Comparison of ENCODE assay signal across 37 cellular contexts in the genomic region with DNA sequence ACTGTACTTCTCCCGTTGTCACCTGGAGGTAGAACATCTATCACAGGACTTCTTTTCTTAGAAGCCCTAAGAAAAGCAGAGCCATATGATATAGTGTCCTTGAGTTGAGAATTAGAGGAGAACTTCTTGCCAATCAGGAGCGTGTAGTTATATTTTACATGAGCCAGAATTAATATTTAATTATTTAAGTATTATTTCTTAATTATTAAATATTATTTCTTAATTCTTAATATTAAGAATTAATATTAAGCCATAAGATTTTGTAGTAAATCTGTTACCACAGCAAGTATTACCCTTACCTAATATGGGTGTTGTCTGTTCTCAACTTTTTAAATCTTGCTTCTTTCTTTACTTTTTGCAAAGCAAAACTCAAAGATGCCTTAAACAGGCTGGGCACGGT. TPM values are rescaled to one million over a fixed set of nuclear protein-coding genes. Genes with fewer than 3 reads are reported as not detected.
"Had no signal": no experiment of that assay in that cellular context is flagged by ENCODE, and none has a peak within 500 bp of the region (broad histone marks: within the 10 kb centered on the region; RNA-seq: fewer than 3 reads in every experiment).

No MANE protein-coding gene starts in this region.

- DNase-seq: Karpas-422, Kasumi-1, MG63, MM.1S, NCI-H1048, NCI-H1092, NCI-H1092 treated with DMSO at 0.1 percent for 48 hours, NCI-H1105, NCI-H1105 treated with DMSO at 0.1 percent for 48 hours, NCI-H1417, NCI-H1417 treated with DMSO at 0.1 percent for 48 hours, NCI-H1436, NCI-H1436 treated with DMSO at 0.1 percent for 48 hours, NCI-H146, NCI-H1694, NCI-H1694 treated with DMSO at 0.1 percent for 48 hours, NCI-H187, NCI-H187 treated with DMSO at 0.1 percent for 48 hours, NCI-H1930, NCI-H2029, NCI-H2029 treated with DMSO at 0.1 percent for 48 hours, NCI-H2081, NCI-H2081 treated with DMSO at 0.1 percent for 48 hours, NCI-H2107, NCI-H2171, NCI-H2171 treated with DMSO at 0.1 percent for 48 hours, NCI-H2227 treated with DMSO at 0.1 percent for 48 hours, NCI-H226, NCI-H345, NCI-H446, NCI-H446 treated with DMSO at 0.1 percent for 48 hours, NCI-H510A, NCI-H510A treated with DMSO at 0.1 percent for 48 hours had no signal

RNA-seq across cellular contexts. Expression of a gene that starts 10.2 kb away (rescaled TPM):
- total RNA-seq: LHCN-M2, M059J, MCF 10A, NCI-H460 had no signal

RNA-seq across cellular contexts. Expression of a gene that starts 41.6 kb away (rescaled TPM):
- total RNA-seq: LHCN-M2, M059J, MCF 10A, NCI-H460 had no signal
